1 cellular context compared by ENCODE assay signal in genomic region chr14:99532310-99532709, GRCh38.
TF ChIP-seq lines count a peak whose summit lies in the region.

No MANE protein-coding gene starts in this region.

TF ChIP-seq in HepG2, 621 proteins besides CTCF, POLR2A, EP300 and RAD21:
- TF ChIP-seq ZNF317 (CRISPR knock-in tag; IDR thresholded peaks at IDR 0.05) (no peak), ETV6 (CRISPR knock-in tag; conservative IDR thresholded peaks at IDR 0.05) (no peak), YEATS2 (CRISPR knock-in tag; IDR thresholded peaks at IDR 0.05; ENCODE audit: borderline replicate concordance) (no peak), ZBTB46 (CRISPR knock-in tag; IDR thresholded peaks at IDR 0.05; ENCODE audit: borderline replicate concordance) (no peak), MYPOP (CRISPR knock-in tag; IDR thresholded peaks at IDR 0.05) (no peak), NFE2L2 (IDR thresholded peaks at IDR 0.05; ENCODE audit: low read length) (no peak), ZFP36L1 (CRISPR knock-in tag; IDR thresholded peaks at IDR 0.05) (no peak), GABPB1 (CRISPR knock-in tag; IDR thresholded peaks at IDR 0.05) (no peak), ASH2L (IDR thresholded peaks at IDR 0.05; ENCODE audit: insufficient read length, low read depth, low read length) (no peak), ZFX (CRISPR knock-in tag; IDR thresholded peaks at IDR 0.05; ENCODE audit: low read depth) (no peak), ZBTB39 (CRISPR knock-in tag; IDR thresholded peaks at IDR 0.05) (no peak)
